ENCODE assay signal across 1 cellular context in genomic region chr1:65309317-65310077, GRCh38.
TF ChIP-seq lines count a peak whose summit lies in the region.

Gene DNAJC6, plus strand, starts transcription at chr1:65309543. Its CDS starts 203 bp downstream, at chr1:65309746.

TF ChIP-seq in K562, 482 proteins besides CTCF, POLR2A, EP300 and RAD21 (continued from another document and continues in another):
- TF ChIP-seq ZNF518B (CRISPR knock-in tag; IDR thresholded peaks at IDR 0.05) (no peak), NKRF (IDR thresholded peaks at IDR 0.05; ENCODE audit: borderline replicate concordance) (peak; percentile 89), KLF10 (CRISPR knock-in tag; IDR thresholded peaks at IDR 0.05) (no peak), ZNF583 (CRISPR knock-in tag; IDR thresholded peaks at IDR 0.05) (0 out of 2 replicates have a peak, but pooled peaks have one; percentile 48), ELF4 (CRISPR knock-in tag; IDR thresholded peaks at IDR 0.05) (no peak), ZZZ3 (IDR thresholded peaks at IDR 0.05) (no peak), GTF2E2 (tag; IDR thresholded peaks at IDR 0.05) (no peak; the same call in 1 of the 2 replicates), ZNF444 (CRISPR knock-in tag; IDR thresholded peaks at IDR 0.05) (peak; percentile 63; the same call in 1 of the 2 replicates), SIRT6 (IDR thresholded peaks at IDR 0.05; ENCODE audit: low read depth, low read length) (no peak), STAT5B (CRISPR knock-in tag; IDR thresholded peaks at IDR 0.05) (no peak), KDM5B (IDR thresholded peaks at IDR 0.05; ENCODE audit: insufficient replicate concordance, low read depth, low read length) (peak; percentile 37), ZNF431 (CRISPR knock-in tag; IDR thresholded peaks at IDR 0.05) (peak; percentile 83), ZNF57 (CRISPR knock-in tag; IDR thresholded peaks at IDR 0.05) (no peak), SRSF3 (IDR thresholded peaks at IDR 0.05; ENCODE audit: insufficient read depth, low read length) (no peak), ZNF507 (tag; conservative IDR thresholded peaks at IDR 0.05) (no peak), NFE2 (IDR thresholded peaks at IDR 0.05; ENCODE audit: low read depth) (no peak), ZNF277 (CRISPR knock-in tag; IDR thresholded peaks at IDR 0.05; ENCODE audit: borderline replicate concordance) (no peak), MBD2 (IDR thresholded peaks at IDR 0.05; ENCODE audit: borderline replicate concordance, low read depth) (no peak), ETV6 (IDR thresholded peaks at IDR 0.05; ENCODE audit: borderline replicate concordance in 1 of 2, low read depth in 2 of 2, low read length in 1 of 2) (0 out of 4 replicates have a peak, but pooled peaks of 1 of the 2 experiments have one; percentile 32), ETV6 (CRISPR knock-in tag; IDR thresholded peaks at IDR 0.05; ENCODE audit: borderline replicate concordance) (peak; percentile 92; the same call in 1 of the 2 replicates), XRCC5 (IDR thresholded peaks at IDR 0.05; ENCODE audit: low read depth, low read length) (peak; percentile 78; the same call in 1 of the 2 replicates), CBX2 (IDR thresholded peaks at IDR 0.05; ENCODE audit: insufficient read depth, low read length, poor library complexity, severe bottlenecking) (no peak), HDAC3 (IDR thresholded peaks at IDR 0.05; ENCODE audit: borderline replicate concordance, partially characterized antibody) (no peak), NR3C1 (CRISPR knock-in tag; IDR thresholded peaks at IDR 0.05) (peak; percentile 95), PHF21A (IDR thresholded peaks at IDR 0.05; ENCODE audit: borderline replicate concordance, low read depth) (no peak), YY1 (IDR thresholded peaks at IDR 0.05; ENCODE audit: borderline replicate concordance in 1 of 3, control insufficient read depth in 1 of 3, extremely low read depth in 1 of 3, insufficient read depth in 3 of 3, insufficient read length in 1 of 3, insufficient replicate concordance in 2 of 3, low read depth in 1 of 3, low read length in 2 of 3) (peak in 2 of 3 experiments; percentile 27 to 33), ZNF41 (CRISPR knock-in tag; conservative IDR thresholded peaks at IDR 0.05) (no peak), ZNF780A (CRISPR knock-in tag; IDR thresholded peaks at IDR 0.05) (no peak), ZNF184 (CRISPR knock-in tag; IDR thresholded peaks at IDR 0.05) (no peak), PYGO2 (tag; IDR thresholded peaks at IDR 0.05) (no peak), STAT5A (IDR thresholded peaks at IDR 0.05; ENCODE audit: borderline replicate concordance, low read length) (no peak), ZNF146 (CRISPR knock-in tag; IDR thresholded peaks at IDR 0.05; ENCODE audit: unreplicated experiment) (no peak), NFYB (IDR thresholded peaks at IDR 0.05; ENCODE audit: extremely low read depth, insufficient read length) (no peak), SPI1 (IDR thresholded peaks at IDR 0.05; ENCODE audit: borderline replicate concordance, low read depth, low read length) (no peak), SMAD4 (CRISPR knock-in tag; conservative IDR thresholded peaks at IDR 0.05) (peak; percentile 63), ZNF436 (CRISPR knock-in tag; IDR thresholded peaks at IDR 0.05) (no peak), ZKSCAN8 (CRISPR knock-in tag; IDR thresholded peaks at IDR 0.05) (no peak), ZNF740 (CRISPR knock-in tag; IDR thresholded peaks at IDR 0.05) (no peak), ZNF740 (tag; IDR thresholded peaks at IDR 0.05) (0 out of 4 replicates have a peak, but pooled peaks of 1 of the 2 experiments have one; percentile 34), ZNF76 (CRISPR knock-in tag; IDR thresholded peaks at IDR 0.05; ENCODE audit: borderline replicate concordance) (no peak), NCOA2 (IDR thresholded peaks at IDR 0.05; ENCODE audit: partially characterized antibody in 2 of 2) (no peak), ZNF764 (CRISPR knock-in tag; IDR thresholded peaks at IDR 0.05; ENCODE audit: low read depth) (no peak), PHTF2 (CRISPR knock-in tag; IDR thresholded peaks at IDR 0.05) (no peak), HMG20A (CRISPR knock-in tag; conservative IDR thresholded peaks at IDR 0.05) (no peak)
- TF ChIP-seq, protein P1, sequence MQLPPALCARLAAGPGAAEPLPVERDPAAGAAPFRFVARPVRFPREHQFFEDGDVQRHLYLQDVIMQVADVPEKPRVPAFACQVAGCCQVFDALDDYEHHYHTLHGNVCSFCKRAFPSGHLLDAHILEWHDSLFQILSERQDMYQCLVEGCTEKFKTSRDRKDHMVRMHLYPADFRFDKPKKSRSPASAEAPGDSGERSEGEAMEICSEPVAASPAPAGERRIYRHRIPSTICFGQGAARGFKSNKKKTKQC (CRISPR knock-in tag; IDR thresholded peaks at IDR 0.05), result peak; percentile 99
- TF ChIP-seq, protein P2, sequence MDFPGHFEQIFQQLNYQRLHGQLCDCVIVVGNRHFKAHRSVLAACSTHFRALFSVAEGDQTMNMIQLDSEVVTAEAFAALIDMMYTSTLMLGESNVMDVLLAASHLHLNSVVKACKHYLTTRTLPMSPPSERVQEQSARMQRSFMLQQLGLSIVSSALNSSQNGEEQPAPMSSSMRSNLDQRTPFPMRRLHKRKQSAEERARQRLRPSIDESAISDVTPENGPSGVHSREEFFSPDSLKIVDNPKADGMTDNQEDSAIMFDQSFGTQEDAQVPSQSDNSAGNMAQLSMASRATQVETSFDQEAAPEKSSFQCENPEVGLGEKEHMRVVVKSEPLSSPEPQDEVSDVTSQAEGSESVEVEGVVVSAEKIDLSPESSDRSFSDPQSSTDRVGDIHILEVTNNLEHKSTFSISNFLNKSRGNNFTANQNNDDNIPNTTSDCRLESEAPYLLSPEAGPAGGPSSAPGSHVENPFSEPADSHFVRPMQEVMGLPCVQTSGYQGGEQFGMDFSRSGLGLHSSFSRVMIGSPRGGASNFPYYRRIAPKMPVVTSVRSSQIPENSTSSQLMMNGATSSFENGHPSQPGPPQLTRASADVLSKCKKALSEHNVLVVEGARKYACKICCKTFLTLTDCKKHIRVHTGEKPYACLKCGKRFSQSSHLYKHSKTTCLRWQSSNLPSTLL (IDR thresholded peaks at IDR 0.05), result no peak
- TF ChIP-seq, protein P3, sequence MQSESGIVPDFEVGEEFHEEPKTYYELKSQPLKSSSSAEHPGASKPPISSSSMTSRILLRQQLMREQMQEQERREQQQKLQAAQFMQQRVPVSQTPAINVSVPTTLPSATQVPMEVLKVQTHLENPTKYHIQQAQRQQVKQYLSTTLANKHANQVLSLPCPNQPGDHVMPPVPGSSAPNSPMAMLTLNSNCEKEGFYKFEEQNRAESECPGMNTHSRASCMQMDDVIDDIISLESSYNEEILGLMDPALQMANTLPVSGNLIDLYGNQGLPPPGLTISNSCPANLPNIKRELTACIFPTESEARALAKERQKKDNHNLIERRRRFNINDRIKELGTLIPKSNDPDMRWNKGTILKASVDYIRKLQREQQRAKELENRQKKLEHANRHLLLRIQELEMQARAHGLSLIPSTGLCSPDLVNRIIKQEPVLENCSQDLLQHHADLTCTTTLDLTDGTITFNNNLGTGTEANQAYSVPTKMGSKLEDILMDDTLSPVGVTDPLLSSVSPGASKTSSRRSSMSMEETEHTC (IDR thresholded peaks at IDR 0.05), result no peak; the same call in 1 of the 2 replicates
- TF ChIP-seq, protein P4, sequence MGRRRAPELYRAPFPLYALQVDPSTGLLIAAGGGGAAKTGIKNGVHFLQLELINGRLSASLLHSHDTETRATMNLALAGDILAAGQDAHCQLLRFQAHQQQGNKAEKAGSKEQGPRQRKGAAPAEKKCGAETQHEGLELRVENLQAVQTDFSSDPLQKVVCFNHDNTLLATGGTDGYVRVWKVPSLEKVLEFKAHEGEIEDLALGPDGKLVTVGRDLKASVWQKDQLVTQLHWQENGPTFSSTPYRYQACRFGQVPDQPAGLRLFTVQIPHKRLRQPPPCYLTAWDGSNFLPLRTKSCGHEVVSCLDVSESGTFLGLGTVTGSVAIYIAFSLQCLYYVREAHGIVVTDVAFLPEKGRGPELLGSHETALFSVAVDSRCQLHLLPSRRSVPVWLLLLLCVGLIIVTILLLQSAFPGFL (CRISPR knock-in tag; IDR thresholded peaks at IDR 0.05), result peak; percentile 92; the same call in 1 of the 2 replicates
- TF ChIP-seq, protein P5, sequence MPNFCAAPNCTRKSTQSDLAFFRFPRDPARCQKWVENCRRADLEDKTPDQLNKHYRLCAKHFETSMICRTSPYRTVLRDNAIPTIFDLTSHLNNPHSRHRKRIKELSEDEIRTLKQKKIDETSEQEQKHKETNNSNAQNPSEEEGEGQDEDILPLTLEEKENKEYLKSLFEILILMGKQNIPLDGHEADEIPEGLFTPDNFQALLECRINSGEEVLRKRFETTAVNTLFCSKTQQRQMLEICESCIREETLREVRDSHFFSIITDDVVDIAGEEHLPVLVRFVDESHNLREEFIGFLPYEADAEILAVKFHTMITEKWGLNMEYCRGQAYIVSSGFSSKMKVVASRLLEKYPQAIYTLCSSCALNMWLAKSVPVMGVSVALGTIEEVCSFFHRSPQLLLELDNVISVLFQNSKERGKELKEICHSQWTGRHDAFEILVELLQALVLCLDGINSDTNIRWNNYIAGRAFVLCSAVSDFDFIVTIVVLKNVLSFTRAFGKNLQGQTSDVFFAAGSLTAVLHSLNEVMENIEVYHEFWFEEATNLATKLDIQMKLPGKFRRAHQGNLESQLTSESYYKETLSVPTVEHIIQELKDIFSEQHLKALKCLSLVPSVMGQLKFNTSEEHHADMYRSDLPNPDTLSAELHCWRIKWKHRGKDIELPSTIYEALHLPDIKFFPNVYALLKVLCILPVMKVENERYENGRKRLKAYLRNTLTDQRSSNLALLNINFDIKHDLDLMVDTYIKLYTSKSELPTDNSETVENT (CRISPR knock-in tag; IDR thresholded peaks at IDR 0.05), result no peak
